Comparison of ENCODE assay signal across 22 cellular contexts in genomic region chr2:203835867-203836800, GRCh38. TPM values are rescaled to one million over a fixed set of nuclear protein-coding genes. Genes with fewer than 3 reads are reported as not detected.
"Had no signal": no experiment of that assay in that cellular context is flagged by ENCODE, and none has a peak within 500 bp of the region (broad histone marks: within the 10 kb centered on the region; RNA-seq: fewer than 3 reads in every experiment).

No MANE protein-coding gene starts in this region.

- H3K4me3 Mint-ChIP-seq: dendritic cell treated with granulocyte-macrophage colony-stimulating factor and Interleukin-4, amounts not matched to agents 40 ng/mL and 50 ng/mL, for 4 days; mesothelial cell of epicardium; neural crest cell; stimulated activated naive CD8-positive, alpha-beta T cell treated with anti-CD3 and anti-CD28 coated beads, Interleukin-15, amount 100 ng/mL, for 72 hours had no signal

- DNase-seq: activated CD8-positive, alpha-beta memory T cell treated with anti-CD3 and anti-CD28 coated beads for 24 hours; activated effector memory CD4-positive, alpha-beta T cell treated with anti-CD3 and anti-CD28 coated beads, Interleukin-2, amount 50 U/mL, for 16 hours; effector memory CD4-positive, alpha-beta T cell; foreskin melanocyte; left colon; stimulated activated naive CD8-positive, alpha-beta T cell treated with anti-CD3 and anti-CD28 coated beads, Interleukin-15, amount 100 ng/mL, for 72 hours; T1000; upper lobe of left lung had no signal

- H3K36me3 Mint-ChIP-seq: mesothelial cell of epicardium had no signal

- H3K36me3 ChIP-seq: ascending aorta, breast epithelium, upper lobe of left lung had no signal

- ATAC-seq: left colon; sciatic nerve; stimulated activated naive CD8-positive, alpha-beta T cell treated with anti-CD3 and anti-CD28 coated beads, Interleukin-15, amount 100 ng/mL, for 72 hours had no signal

- H3K27me3 Mint-ChIP-seq: stimulated activated naive CD8-positive, alpha-beta T cell treated with anti-CD3 and anti-CD28 coated beads, Interleukin-15, amount 100 ng/mL, for 72 hours had no signal

- H3K27ac Mint-ChIP-seq: dendritic cell treated with granulocyte-macrophage colony-stimulating factor and Interleukin-4, amounts not matched to agents 40 ng/mL and 50 ng/mL, for 4 days; mesothelial cell of epicardium had no signal

- H3K4me3 ChIP-seq: ascending aorta, breast epithelium, lung, SK-N-MC, upper lobe of left lung had no signal

- H3K9me3 ChIP-seq: ascending aorta, breast epithelium, upper lobe of left lung had no signal

- H3K27me3 ChIP-seq: ascending aorta, breast epithelium, upper lobe of left lung had no signal

- H3K27ac ChIP-seq: ascending aorta, breast epithelium, SK-N-MC, upper lobe of left lung had no signal

- H3K9me3 Mint-ChIP-seq: dendritic cell treated with granulocyte-macrophage colony-stimulating factor and Interleukin-4, amounts not matched to agents 40 ng/mL and 50 ng/mL, for 4 days; mesothelial cell of epicardium; stimulated activated naive CD8-positive, alpha-beta T cell treated with anti-CD3 and anti-CD28 coated beads, Interleukin-15, amount 100 ng/mL, for 72 hours had no signal

- H3K4me1 ChIP-seq: ascending aorta, breast epithelium, upper lobe of left lung had no signal

- H3K4me1 Mint-ChIP-seq: mesothelial cell of epicardium, neural crest cell had no signal

RNA-seq across cellular contexts. Expression of gene CTLA4, which starts 31.4 kb away (rescaled TPM):
- total RNA-seq: ascending aorta, cerebellum, fibroblast of lung, mesothelial cell of epicardium, myocyte, osteocyte, pulmonary artery endothelial cell, temporal lobe had no signal
- polyA plus RNA-seq: fibroblast of lung had no signal
